Comparison of ENCODE assay signal across 18 cellular contexts in the genomic region with DNA sequence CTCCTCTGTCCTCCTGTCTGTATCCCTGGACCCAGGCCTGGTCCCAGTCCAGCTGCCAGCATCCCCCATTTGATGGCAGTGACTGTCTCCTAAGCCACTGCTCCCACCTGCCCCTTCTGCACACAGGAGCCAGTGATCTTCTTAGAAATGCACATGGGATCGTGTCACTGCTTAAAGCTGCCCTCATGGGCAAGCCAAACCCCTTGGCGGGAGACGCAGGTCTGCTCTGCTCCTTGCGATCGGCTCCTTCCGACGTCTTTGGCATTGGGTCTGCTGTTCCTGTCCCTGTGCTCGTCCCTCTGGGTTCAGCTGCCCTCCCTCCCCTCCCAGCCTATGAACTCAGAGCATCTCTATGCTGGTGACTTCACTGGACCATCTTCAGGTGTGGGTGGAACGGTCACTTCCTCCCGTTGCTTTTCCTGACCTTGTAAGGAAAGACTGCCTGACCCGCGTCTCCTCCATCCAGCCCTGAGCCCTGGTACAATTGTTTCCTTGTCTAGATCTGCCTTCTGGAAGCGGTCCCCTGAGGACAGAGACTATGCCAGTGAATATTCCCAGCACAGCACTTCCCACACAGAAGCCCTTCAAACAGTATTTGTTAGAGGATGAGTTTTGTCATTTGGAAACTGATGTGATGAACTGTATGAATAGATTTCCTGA.
"Had no signal": no experiment of that assay in that cellular context is flagged by ENCODE, and none has a peak within 500 bp of the region (broad histone marks: within the 10 kb centered on the region; RNA-seq: fewer than 3 reads in every experiment).

No MANE protein-coding gene starts in this region.

- H3K27ac ChIP-seq: adrenal gland, ovary, right lobe of liver, upper lobe of left lung, WERI-Rb-1 had no signal

- H3K27me3 ChIP-seq: adrenal gland, ovary, right lobe of liver, upper lobe of left lung had no signal

- ATAC-seq: left lobe of liver; natural killer cell; right lobe of liver; SK-N-SH treated with all-trans-retinoic acid at 6 μM for 48 hours; stimulated activated naive B cell treated with anti-CD40 and anti-IgM and Interleukin-4, amounts not matched to agents 10 μg/mL and 1 μg/mL and 100 μg/mL, for 72 hours had no signal

- H3K4me3 ChIP-seq: adrenal gland, ovary, right lobe of liver, upper lobe of left lung had no signal

- H3K4me1 ChIP-seq: adrenal gland, right lobe of liver, upper lobe of left lung had no signal

- H3K9me3 ChIP-seq: adrenal gland, ovary, right lobe of liver, upper lobe of left lung had no signal

- DNase-seq: activated CD4-positive, alpha-beta T cell treated with anti-CD3 and anti-CD28 coated beads for 1 hour; activated CD4-positive, alpha-beta T cell treated with anti-CD3 and anti-CD28 coated beads, Interleukin-2, amount 50 U/mL, for 1 hour; activated gamma-delta T cell treated with Interleukin-2 at 50 U/mL for 16 hours; activated T-cell treated with anti-CD3 and anti-CD28 coated beads, Interleukin-2, amount 50 U/mL, for 1 hour; adrenal gland; mammary epithelial cell; midbrain; natural killer cell; ovary; small intestine; stimulated activated CD4-positive, alpha-beta T cell treated with anti-CD3 and anti-CD28 coated beads, Interleukin-15, amount 100 ng/mL, for 24 hours; stimulated activated CD8-positive, alpha-beta memory T cell treated with anti-CD3 and anti-CD28 coated beads, Interleukin-4, amount 100 ng/mL, for 48 hours; stimulated activated naive B cell treated with anti-CD40 and anti-IgM and Interleukin-4, amounts not matched to agents 10 μg/mL and 1 μg/mL and 100 μg/mL, for 72 hours; upper lobe of left lung; WERI-Rb-1 had no signal
